Comparison of ENCODE assay signal across 8 cellular contexts in genomic region chr2:142119347-142119746, GRCh38. TPM values are rescaled to one million over a fixed set of nuclear protein-coding genes. Genes with fewer than 3 reads are reported as not detected.
"Had no signal": no experiment of that assay in that cellular context is flagged by ENCODE, and none has a peak within 500 bp of the region (broad histone marks: within the 10 kb centered on the region; RNA-seq: fewer than 3 reads in every experiment).

No MANE protein-coding gene starts in this region.

- H3K4me3 ChIP-seq: K562 had no signal

- ATAC-seq: HepG2, K562 had no signal

- DNase-seq: IMR-90, KBM-7, KG1 had no signal

- H3K27ac ChIP-seq: HL-60, KMS-11 had no signal

RNA-seq across cellular contexts. Expression of gene LRP1B, which starts 11.5 kb away (rescaled TPM):
- total RNA-seq: HT-29, K562 had no signal
